19 cellular contexts compared by ENCODE assay signal in the genomic region with DNA sequence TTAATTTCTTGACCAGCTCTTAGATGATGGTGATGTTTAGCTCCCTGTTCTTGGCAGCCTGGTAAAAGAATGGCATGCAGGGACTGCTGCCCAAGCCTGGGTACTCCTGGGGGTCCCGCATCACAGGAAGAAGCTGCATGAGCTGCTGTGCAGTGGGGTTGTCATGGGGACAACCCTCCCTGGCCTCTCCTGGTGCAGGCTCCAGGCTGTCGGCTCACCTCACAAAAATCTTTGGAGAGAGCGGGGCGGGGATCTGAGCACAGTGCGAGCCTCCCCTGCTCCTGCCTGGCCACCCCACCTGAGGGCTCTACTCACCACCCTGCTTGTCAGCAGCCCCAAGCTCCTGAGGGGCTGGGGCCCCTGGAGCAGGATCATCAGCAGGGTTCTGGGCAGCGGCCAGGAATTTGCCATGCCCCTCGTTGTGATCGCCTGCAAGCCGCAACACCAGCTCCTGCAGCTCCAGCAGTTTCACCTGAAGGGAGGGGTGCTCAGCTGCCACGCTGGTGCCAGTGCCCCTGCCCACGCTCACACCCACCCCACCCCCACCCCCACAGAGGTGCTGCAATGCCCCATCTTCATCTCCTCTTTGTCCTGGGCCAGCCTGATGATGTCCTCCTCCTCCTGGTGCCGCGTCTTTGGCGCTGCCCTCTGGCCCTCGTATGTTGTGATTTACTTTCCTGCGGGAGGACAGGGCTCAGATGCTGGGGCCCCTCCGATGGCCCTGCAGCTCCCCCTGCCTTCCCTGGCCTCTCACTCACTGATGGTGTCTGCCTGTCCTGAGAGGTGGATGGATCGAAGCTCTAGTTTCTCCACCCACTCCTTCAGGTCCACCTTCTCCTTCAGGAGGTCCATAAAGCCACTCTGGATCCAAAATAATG.
"Had no signal": no experiment of that assay in that cellular context is flagged by ENCODE, and none has a peak within 500 bp of the region (broad histone marks: within the 10 kb centered on the region; RNA-seq: fewer than 3 reads in every experiment).

No MANE protein-coding gene starts in this region.

- FAIRE-seq: endothelial cell of umbilical vein, TTC549 had no signal

- DNase-seq: activated CD4-positive, alpha-beta T cell treated with anti-CD3 and anti-CD28 coated beads for 1 hour; activated CD4-positive, alpha-beta T cell treated with anti-CD3 and anti-CD28 coated beads, Interleukin-2, amount 50 U/mL, for 1 hour; activated CD8-positive, alpha-beta T cell treated with anti-CD3 and anti-CD28 coated beads, Interleukin-2, amount 10 ng/mL, durations not matched to agents 7 days and 5 days; central memory CD4-positive, alpha-beta T cell; effector memory CD4-positive, alpha-beta T cell; gastrocnemius medialis; hypothalamus; posterior cingulate gyrus; stimulated activated CD4-positive, alpha-beta T cell treated with anti-CD3 and anti-CD28 coated beads, Interleukin-2, amount 100 ng/mL, for 48 hours; T-cell; WERI-Rb-1 had no signal

- H3K9me3 ChIP-seq: ascending aorta, gastrocnemius medialis, tibial nerve had no signal

- H3K27me3 Mint-ChIP-seq: stimulated activated naive CD8-positive, alpha-beta T cell treated with anti-CD3 and anti-CD28 coated beads, Interleukin-15, Interleukin-2, amounts not matched to agents 100 ng/mL and 50 ng/mL, for 24 hours had no signal

- H3K36me3 Mint-ChIP-seq: activated naive CD4-positive, alpha-beta T cell treated with anti-CD3 and anti-CD28 coated beads, Interleukin-2, amount 50 U/mL, for 72 hours; T-cell had no signal

- H3K36me3 ChIP-seq: ascending aorta, gastrocnemius medialis, tibial nerve, WERI-Rb-1 had no signal

- H3K9me3 Mint-ChIP-seq: activated naive CD4-positive, alpha-beta T cell treated with anti-CD3 and anti-CD28 coated beads, Interleukin-2, amount 50 U/mL, for 72 hours; activated T-helper 1 cell treated with anti-CD3 and anti-CD28 coated beads, Interleukin-12 subunit alpha, Interleukin-12 subunit beta, Interleukin-2, Interleukin-4 antibody, amounts not matched to agents 30 ng/mL and 10 ng/mL and 1 ng/mL, durations not matched to agents 14 hours and 24 hours and 36 hours; stimulated activated naive CD8-positive, alpha-beta T cell treated with anti-CD3 and anti-CD28 coated beads, Interleukin-15, Interleukin-2, amounts not matched to agents 100 ng/mL and 50 ng/mL, for 24 hours; T-cell; T-helper 2 cell treated with Interferon-gamma antibody and Interleukin-4, amounts not matched to agents 5 μg/mL and 100 μg/mL, for 36 hours had no signal

- H3K4me3 Mint-ChIP-seq: activated CD8-positive, alpha-beta T cell treated with anti-CD3 and anti-CD28 coated beads, Interleukin-2, amount 10 ng/mL, durations not matched to agents 7 days and 5 days; activated T-helper 1 cell treated with anti-CD3 and anti-CD28 coated beads, Interleukin-12 subunit alpha, Interleukin-12 subunit beta, Interleukin-2, Interleukin-4 antibody, amounts not matched to agents 30 ng/mL and 10 ng/mL and 1 ng/mL, durations not matched to agents 14 hours and 24 hours and 36 hours; stimulated activated naive CD8-positive, alpha-beta T cell treated with anti-CD3 and anti-CD28 coated beads, Interleukin-15, Interleukin-2, amounts not matched to agents 100 ng/mL and 50 ng/mL, for 24 hours; T-cell; T-helper 2 cell treated with Interferon-gamma antibody and Interleukin-4, amounts not matched to agents 5 μg/mL and 100 μg/mL, for 36 hours had no signal

- ATAC-seq: activated CD8-positive, alpha-beta T cell treated with anti-CD3 and anti-CD28 coated beads, Interleukin-2, amount 10 ng/mL, durations not matched to agents 7 days and 5 days; activated naive CD4-positive, alpha-beta T cell treated with anti-CD3 and anti-CD28 coated beads, Interleukin-2, amount 50 U/mL, for 72 hours; gastrocnemius medialis; T-cell had no signal

- H3K27ac Mint-ChIP-seq: activated CD8-positive, alpha-beta T cell treated with anti-CD3 and anti-CD28 coated beads, Interleukin-2, amount 10 ng/mL, durations not matched to agents 7 days and 5 days; activated T-helper 1 cell treated with anti-CD3 and anti-CD28 coated beads, Interleukin-12 subunit alpha, Interleukin-12 subunit beta, Interleukin-2, Interleukin-4 antibody, amounts not matched to agents 30 ng/mL and 10 ng/mL and 1 ng/mL, durations not matched to agents 14 hours and 24 hours and 36 hours; stimulated activated naive CD8-positive, alpha-beta T cell treated with anti-CD3 and anti-CD28 coated beads, Interleukin-15, Interleukin-2, amounts not matched to agents 100 ng/mL and 50 ng/mL, for 24 hours; T-helper 2 cell treated with Interferon-gamma antibody and Interleukin-4, amounts not matched to agents 5 μg/mL and 100 μg/mL, for 36 hours had no signal

- H3K4me3 ChIP-seq: ascending aorta, gastrocnemius medialis, tibial nerve had no signal

- H3K27ac ChIP-seq: ascending aorta, gastrocnemius medialis, tibial nerve, WERI-Rb-1 had no signal

- H3K27me3 ChIP-seq: ascending aorta, gastrocnemius medialis, tibial nerve had no signal

- H3K4me1 ChIP-seq: ascending aorta, gastrocnemius medialis had no signal
